Comparison of ENCODE assay signal across 8 cellular contexts in genomic region chrX:1537031-1537715, GRCh38. TPM values are rescaled to one million over a fixed set of nuclear protein-coding genes. Genes with fewer than 3 reads are reported as not detected.
DNase-seq lines count a peak whose midpoint lies in the region; ATAC-seq and TF ChIP-seq lines count a peak whose summit lies in the region.

Gene P2RY8 (minus strand): TSS chrX:1537185. CDS start chrX:1466558, 70,627 bp downstream.

- CTCF ChIA-PET in CD8-positive, alpha-beta memory T cell (lab: Charles Lee): no interaction called here

- POLR2A ChIA-PET in CD8-positive, alpha-beta memory T cell (lab: Charles Lee): no interaction called here

- peaks cover 0 to 9% of the 10 kb centered on the region in 2 donors for H3K27me3 Mint-ChIP-seq in CD8-positive, alpha-beta memory T cell

- H3K27ac Mint-ChIP-seq in CD8-positive, alpha-beta memory T cell: peak within 1 kb of the TSS; percentile 95 to 100 (median 99)
- peak within 1 kb of the TSS; percentile 97 for H3K27ac Mint-ChIP-seq in activated naive CD4-positive, alpha-beta T cell treated with anti-CD3 and anti-CD28 coated beads, Interleukin-2, amount 50 U/mL, for 72 hours

- peaks cover 12 to 14% (median 13%) of the 10 kb centered on the region in 3 donors for H3K4me1 Mint-ChIP-seq in CD8-positive, alpha-beta memory T cell

- H3K4me3 Mint-ChIP-seq in CD8-positive, alpha-beta memory T cell: peak within 1 kb of the TSS; percentile 95 to 100 (median 98)

- H3K36me3 Mint-ChIP-seq in CD8-positive, alpha-beta memory T cell: peaks cover 0 to 36% (median 3%) of the 10 kb centered on the region in 3 donors
- H3K36me3 Mint-ChIP-seq in activated naive CD4-positive, alpha-beta T cell treated with anti-CD3 and anti-CD28 coated beads, Interleukin-2, amount 50 U/mL, for 72 hours: peaks cover 0 to 14% of the 10 kb centered on the region in 2 donors

- H3K36me3 ChIP-seq in CD8-positive, alpha-beta memory T cell (ENCODE audit: insufficient read depth, low read length): no peaks in the 10 kb centered on the region
- no peaks in the 10 kb centered on the region for H3K36me3 ChIP-seq in lung (ENCODE audit: control insufficient read depth in 2 of 2, insufficient read depth in 2 of 2, low read length in 2 of 2)

- peak within 1 kb of the TSS; percentile 99 for H3K4me3 ChIP-seq in CD8-positive, alpha-beta memory T cell (ENCODE audit: low read length)
- H3K4me3 ChIP-seq in lung: no peak within 1 kb of the TSS

- H3K9me3 ChIP-seq in CD8-positive, alpha-beta memory T cell (ENCODE audit: low read length): no peaks in the 10 kb centered on the region
- H3K9me3 ChIP-seq in lung (ENCODE audit: control insufficient read depth in 2 of 2, insufficient read depth in 1 of 2, low read length in 1 of 2): no peaks in the 10 kb centered on the region

- H3K27ac ChIP-seq in CD8-positive, alpha-beta memory T cell (ENCODE audit: low read depth, low read length): peak within 1 kb of the TSS; percentile 91
- peak within 1 kb of the TSS; percentile 12 to 22 for H3K27ac ChIP-seq in lung (ENCODE audit: low read depth in 1 of 2, low read length in 1 of 2)

- no peaks in the 10 kb centered on the region for H3K9me3 Mint-ChIP-seq in CD8-positive, alpha-beta memory T cell
- H3K9me3 Mint-ChIP-seq in activated naive CD4-positive, alpha-beta T cell treated with anti-CD3 and anti-CD28 coated beads, Interleukin-2, amount 50 U/mL, for 72 hours: no peaks in the 10 kb centered on the region

- TF ChIP-seq CTCF in lung (IDR thresholded peaks at IDR 0.05; ENCODE audit: control extremely low read depth, extremely low read depth): no peak

- H3K27me3 ChIP-seq in CD8-positive, alpha-beta memory T cell (ENCODE audit: insufficient read depth, low read length, poor library complexity, severe bottlenecking): no peaks in the 10 kb centered on the region
- no peaks in the 10 kb centered on the region for H3K27me3 ChIP-seq in lung (ENCODE audit: control insufficient read depth, insufficient read depth)

- ATAC-seq in GM19351 (IDR thresholded peaks at IDR 0.05; ENCODE audit: unreplicated experiment) (peak; percentile 57), HG03457 (IDR thresholded peaks at IDR 0.05; ENCODE audit: unreplicated experiment) (peak; percentile 53), lung (ENCODE audit: insufficient read depth, low FRiP score) (peak; percentile 70)
- peak; percentile 71 for ATAC-seq in activated naive CD4-positive, alpha-beta T cell treated with anti-CD3 and anti-CD28 coated beads, Interleukin-2, amount 50 U/mL, for 72 hours

- DNase-seq in CD8-positive, alpha-beta memory T cell: peak; percentile 62 to 86 (median 79)
- DNase-seq in SW480 (ENCODE audit: low spot score) (peak; percentile 9), lung (ENCODE audit: low spot score) (peak; percentile 61), OCI-M2 (lab: John Stamatoyannopoulos, UW; ENCODE audit: unreplicated experiment) (no peak)
- peak; percentile 68 to 84 for DNase-seq in activated naive CD4-positive, alpha-beta T cell treated with anti-CD3 and anti-CD28 coated beads, Interleukin-2, amount 50 U/mL, for 72 hours (ENCODE audit: low spot score in 2 of 2)
- peak; percentile 61 to 79 for DNase-seq in stimulated activated CD8-positive, alpha-beta memory T cell treated with anti-CD3 and anti-CD28 coated beads, Interleukin-7, amount 100 ng/mL, for 48 hours (ENCODE audit: extremely low read depth in 1 of 2, low read depth in 1 of 2)

- H3K4me1 ChIP-seq in CD8-positive, alpha-beta memory T cell (ENCODE audit: insufficient read depth, low read length): peaks cover 12% of the 10 kb centered on the region
- no peaks in the 10 kb centered on the region for H3K4me1 ChIP-seq in lung (ENCODE audit: control insufficient read depth in 2 of 2, insufficient read depth in 2 of 2, low read length in 2 of 2)

- 18 to 33% methylated on average over 27 of the region's 27 CpGs for WGBS in lung, 2 donors

RNA-seq across cellular contexts. Expression of gene P2RY8, which starts in this region (rescaled TPM):
- 10 to 100 TPM; 47.1 to 50.1 TPM for total RNA-seq in CD8-positive, alpha-beta memory T cell
- 302 TPM for polyA plus RNA-seq in CD8-positive, alpha-beta memory T cell
- 10 to 100 TPM; 18.9 TPM for total RNA-seq in activated naive CD4-positive, alpha-beta T cell treated with anti-CD3 and anti-CD28 coated beads, Interleukin-2, amount 50 U/mL, for 72 hours
- total RNA-seq in lung: 1 to 10 TPM; 2.8 to 8.3 TPM
- 1 to 10 TPM in 1 of 2 donors, under 1 TPM in 1; 0.51 to 6.0 TPM for polyA plus RNA-seq in lung

Comparison
In these comparisons a context has a peak if more than half of its experiments do, and no peak if none do; other contexts are left out.
1. RNA of gene P2RY8 (polyA plus RNA-seq): 302 TPM in CD8-positive, alpha-beta memory T cell (single experiment); 0.51 to 6.0 TPM in lung; every median in the first group is over 10 times any median in the second.
2. Peak in every context shown above with its lines, with median percentiles within 50 percentile points of each other: ATAC-seq.